Comparison of ENCODE assay signal across 17 cellular contexts in genomic region chr1:247517795-247518612, GRCh38. TPM values are rescaled to one million over a fixed set of nuclear protein-coding genes. Genes with fewer than 3 reads are reported as not detected.
DNase-seq lines count a peak whose midpoint lies in the region; ATAC-seq and TF ChIP-seq lines count a peak whose summit lies in the region.
"Had no signal": no experiment of that assay in that cellular context is flagged by ENCODE, and none has a peak within 500 bp of the region (broad histone marks: within the 10 kb centered on the region; RNA-seq: fewer than 3 reads in every experiment).

No MANE protein-coding gene starts in this region.

- no peak overlapping the region for H3K27ac Mint-ChIP-seq in activated CD4-positive, alpha-beta T cell treated with anti-CD3 and anti-CD28 coated beads, Interleukin-2, amount 10 ng/mL, durations not matched to agents 24 days and 14 days
- H3K27ac Mint-ChIP-seq: CD8-positive, alpha-beta T cell; nephron had no signal

- TF ChIP-seq CTCF in spleen (IDR thresholded peaks at IDR 0.05 in 8 of 11, conservative IDR thresholded peaks at IDR 0.05 in 3 of 11) = no peak
- TF ChIP-seq CTCF in RWPE1 (conservative IDR thresholded peaks at IDR 0.05; ENCODE audit: low read depth) = no peak

- H3K9me3 Mint-ChIP-seq in activated CD4-positive, alpha-beta T cell treated with anti-CD3 and anti-CD28 coated beads, Interleukin-2, amount 10 ng/mL, durations not matched to agents 24 days and 14 days = peaks cover 4% of the 10 kb centered on the region
- H3K9me3 Mint-ChIP-seq: CD8-positive, alpha-beta T cell had no signal

- H3K27me3 Mint-ChIP-seq in activated CD4-positive, alpha-beta T cell treated with anti-CD3 and anti-CD28 coated beads, Interleukin-2, amount 10 ng/mL, durations not matched to agents 24 days and 14 days = no peaks in the 10 kb centered on the region

- intact Hi-C loops in activated CD4-positive, alpha-beta T cell treated with anti-CD3 and anti-CD28 coated beads, Interleukin-2, amount 10 ng/mL, durations not matched to agents 24 days and 14 days (cut with micrococcal nuclease) = no loop called here
- intact Hi-C loops in spleen (cut with DNase I; ENCODE audit: low total_unique reads) = no loop called here

- POLR2A ChIA-PET in RWPE1 (lab: Yijun Ruan, JAX; ENCODE audit: low non-redundant PET) = no interaction called here

- in situ Hi-C loops in KBM-7 (cut with MboI; ENCODE audit: low pct_unique_long_range_greater_than_20kb, low sequenced_read_pairs) = no loop called here

- no peak overlapping the region for H3K4me3 Mint-ChIP-seq in activated CD4-positive, alpha-beta T cell treated with anti-CD3 and anti-CD28 coated beads, Interleukin-2, amount 10 ng/mL, durations not matched to agents 24 days and 14 days
- H3K4me3 Mint-ChIP-seq: CD8-positive, alpha-beta T cell; nephron had no signal

- H3K27ac ChIP-seq in spleen (peak overlapping the region in 1 of 8 donors; percentile 28), RWPE1 (no peak overlapping the region)
- H3K27ac ChIP-seq: breast epithelium, hepatocyte had no signal

- CTCF ChIA-PET in RWPE1 (lab: Yijun Ruan, JAX) = interaction anchor here (0.6 kb wide), 1 partner anchor 31 kb away, joined by 3 read pairs; no protein-coding TSS in a partner anchor

- H3K4me1 ChIP-seq in iPS-15b (ENCODE audit: control insufficient read depth, insufficient read depth, low read length) = no peaks in the 10 kb centered on the region
- H3K4me1 ChIP-seq in spleen = no peaks in the 10 kb centered on the region
- H3K4me1 ChIP-seq: breast epithelium had no signal

- DNase-seq in activated CD4-positive, alpha-beta T cell treated with anti-CD3 and anti-CD28 coated beads for 48 hours = peak; percentile 27
- no peak for DNase-seq in activated CD4-positive, alpha-beta T cell treated with anti-CD3 and anti-CD28 coated beads, Interleukin-2, amount 10 ng/mL, durations not matched to agents 24 days and 14 days
- DNase-seq in H7 (peak; percentile 28), spleen (no peak), KBM-7 (no peak), RWPE1 (ENCODE audit: low spot score) (no peak)
- DNase-seq: activated naive CD4-positive, alpha-beta T cell treated with Interleukin-2 at 50 U/mL for 16 hours; CD8-positive, alpha-beta T cell; NCI-H1930; NCI-H526 had no signal

- no peak for TF ChIP-seq POLR2A in spleen (IDR thresholded peaks at IDR 0.05)

- H3K27me3 ChIP-seq in H7 (ENCODE audit: control insufficient read depth, insufficient read depth, low read length) = no peaks in the 10 kb centered on the region
- no peaks in the 10 kb centered on the region for H3K27me3 ChIP-seq in iPS-15b (ENCODE audit: control insufficient read depth, insufficient read depth, low read length)
- H3K27me3 ChIP-seq in spleen (replicated peaks in 1 of 7) = peaks cover 0 to 16% (median 0%) of the 10 kb centered on the region in 7 donors
- H3K27me3 ChIP-seq: breast epithelium, hepatocyte had no signal

- H3K9me3 ChIP-seq in iPS-15b (ENCODE audit: control insufficient read depth, insufficient read depth, low read length) = no peaks in the 10 kb centered on the region
- peaks cover 0 to 11% (median 0%) of the 10 kb centered on the region in 8 donors for H3K9me3 ChIP-seq in spleen

- H3K36me3 ChIP-seq in H7 (replicated peaks; ENCODE audit: control insufficient read depth, insufficient read depth, low read length) = no peaks in the 10 kb centered on the region
- no peaks in the 10 kb centered on the region for H3K36me3 ChIP-seq in iPS-15b (ENCODE audit: control insufficient read depth, insufficient read depth, low read length)
- H3K36me3 ChIP-seq in spleen = no peaks in the 10 kb centered on the region
- H3K36me3 ChIP-seq: breast epithelium had no signal

- H3K36me3 Mint-ChIP-seq in activated CD4-positive, alpha-beta T cell treated with anti-CD3 and anti-CD28 coated beads, Interleukin-2, amount 10 ng/mL, durations not matched to agents 24 days and 14 days (ENCODE audit: low read depth) = no peaks in the 10 kb centered on the region
- H3K36me3 Mint-ChIP-seq: CD8-positive, alpha-beta T cell had no signal

- WGBS in spleen, 5 donors = 55 to 87% (median 65%) methylated on average over 58 to 72 of the region's 72 CpGs

- H3K9ac ChIP-seq in iPS-15b (ENCODE audit: low read depth, low read length) = no peak overlapping the region

- no peak for ATAC-seq in HG03521 (IDR thresholded peaks at IDR 0.05; ENCODE audit: unreplicated experiment)
- ATAC-seq: CD8-positive, alpha-beta T cell had no signal

- H3K4me3 ChIP-seq in H7 (ENCODE audit: insufficient read depth, low read depth, low read length) = no peak overlapping the region
- H3K4me3 ChIP-seq in iPS-15b (ENCODE audit: low read depth, low read length) = peak overlapping the region; percentile 18
- peak overlapping the region in 5 of 8 donors; percentile 4 to 53 (median 11) for H3K4me3 ChIP-seq in spleen
- H3K4me3 ChIP-seq: hepatocyte had no signal

- H3K4me1 Mint-ChIP-seq in activated CD4-positive, alpha-beta T cell treated with anti-CD3 and anti-CD28 coated beads, Interleukin-2, amount 10 ng/mL, durations not matched to agents 24 days and 14 days = no peaks in the 10 kb centered on the region
- H3K4me1 Mint-ChIP-seq: nephron had no signal

RNA-seq across cellular contexts. Expression of gene OR2C3, which starts 18.2 kb away (rescaled TPM):
- total RNA-seq in activated CD4-positive, alpha-beta T cell treated with anti-CD3 and anti-CD28 coated beads, Interleukin-2, amount 10 ng/mL, durations not matched to agents 24 days and 14 days = not detected in 2 replicates
- not detected in 2 replicates for total RNA-seq in H7 (2014; rRNA removed; shearing (Covaris generic))
- total RNA-seq in spleen = under 1 TPM in 3 of 7 donors, not detected in 4; 0.06 to 0.26 (median 0.12) TPM
- polyA plus RNA-seq in spleen = under 1 TPM in 2 of 3 donors, not detected in 1; under 0.01 to 0.03 TPM
- total RNA-seq: A673; breast epithelium; CD8-positive, alpha-beta T cell; hepatocyte had no signal
- polyA plus RNA-seq: hepatocyte, liver had no signal

RNA-seq across cellular contexts. Expression of gene GCSAML, which starts 30.9 kb away (rescaled TPM):
- total RNA-seq in activated CD4-positive, alpha-beta T cell treated with anti-CD3 and anti-CD28 coated beads, Interleukin-2, amount 10 ng/mL, durations not matched to agents 24 days and 14 days = 0.12 and 0.14 TPM in 2 replicates
- not detected in 2 replicates for total RNA-seq in H7 (2014; rRNA removed; shearing (Covaris generic))
- under 1 TPM in 6 of 7 donors, not detected in 1; 0.09 to 0.74 (median 0.53) TPM for total RNA-seq in spleen
- under 1 TPM in 2 of 3 donors, not detected in 1; 0.03 to 0.05 TPM for polyA plus RNA-seq in spleen
- total RNA-seq: A673; CD8-positive, alpha-beta T cell; hepatocyte had no signal
- polyA plus RNA-seq: hepatocyte had no signal

Comparison
In these comparisons a context has a peak if more than half of its experiments do, and no peak if none do; other contexts are left out.
1. DNase-seq: peak in activated CD4-positive, alpha-beta T cell treated with anti-CD3 and anti-CD28 coated beads for 48 hours (single experiment) and H7 (single experiment); none in activated CD4-positive, alpha-beta T cell treated with anti-CD3 and anti-CD28 coated beads, Interleukin-2, amount 10 ng/mL, durations not matched to agents 24 days and 14 days (single experiment), spleen (single experiment), KBM-7 (single experiment) and RWPE1 (single experiment).